Comparison of ENCODE assay signal across 8 cellular contexts in the genomic region with DNA sequence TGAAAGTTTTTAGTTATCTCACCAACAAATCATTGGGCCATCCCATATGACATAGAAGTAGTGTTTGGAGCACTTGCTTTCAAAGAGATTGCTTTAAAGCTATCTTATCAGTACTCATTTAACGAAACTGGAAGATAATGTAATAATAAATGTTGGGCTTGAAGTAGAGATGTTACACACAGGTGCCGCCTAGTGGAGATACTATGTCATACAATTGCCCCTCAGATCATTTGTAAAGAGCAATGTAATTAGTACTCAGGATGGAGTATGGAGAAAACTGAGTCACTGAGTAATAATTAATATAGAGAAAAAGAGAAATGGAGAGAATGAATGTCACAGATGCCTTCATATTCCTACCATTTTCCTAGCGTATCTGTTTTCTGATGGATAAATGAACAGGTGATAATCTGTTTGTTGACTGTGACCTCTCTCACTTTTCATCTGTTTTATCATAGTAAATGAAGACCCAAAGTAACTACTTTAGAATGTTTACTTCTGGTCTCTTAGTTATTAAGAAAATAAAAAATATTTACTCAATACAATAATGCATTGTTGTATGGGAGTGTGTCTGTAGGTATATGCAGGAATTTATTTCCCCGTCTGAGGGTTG.
A peak's percentile ranks its signal among the peaks of the same experiment; 100 is the strongest.
DNase-seq lines count a peak whose midpoint lies in the region; ATAC-seq and TF ChIP-seq lines count a peak whose summit lies in the region.

No MANE protein-coding gene starts in this region.

- H3K9me3 ChIP-seq in neutrophil = no peaks in the 10 kb centered on the region

- TF ChIP-seq CTCF in GM10266 (IDR thresholded peaks at IDR 0.05; ENCODE audit: control insufficient read depth, insufficient read depth, low read depth, missing control alignments) (peak; percentile 77), VCaP (conservative IDR thresholded peaks at IDR 0.05) (peak; percentile 98), neutrophil (IDR thresholded peaks at IDR 0.05) (peak; percentile 65)

- ATAC-seq in esophagus mucosa = peak; percentile 53
- no peak for ATAC-seq in GM18907 (IDR thresholded peaks at IDR 0.05; ENCODE audit: unreplicated experiment)

- H3K27me3 ChIP-seq in neutrophil = no peaks in the 10 kb centered on the region

- no peak overlapping the region for H3K4me3 ChIP-seq in neutrophil (ENCODE audit: low read depth in 1 of 2, low read length in 1 of 2)

- H3K27ac ChIP-seq in VCaP = no peak overlapping the region
- H3K27ac ChIP-seq in neutrophil = no peak overlapping the region

- H3K36me3 ChIP-seq in neutrophil = no peaks in the 10 kb centered on the region

- peak; percentile 38 for DNase-seq in AG08396 (ENCODE audit: low spot score)
- peak; percentile 42 for DNase-seq in GM10266 (ENCODE audit: extremely low spot score)
- peak; percentile 44 for DNase-seq in NCI-H2029 (lab: John Stamatoyannopoulos, UW)
- no peak for DNase-seq in amniotic stem cell (lab: John Stamatoyannopoulos, UW)

- H3K4me1 ChIP-seq in neutrophil (ENCODE audit: control insufficient read depth in 1 of 2, insufficient read depth in 1 of 2, low read depth in 1 of 2, low read length in 1 of 2) = no peaks in the 10 kb centered on the region
